Comparison of ENCODE assay signal across 25 cellular contexts in the genomic region with DNA sequence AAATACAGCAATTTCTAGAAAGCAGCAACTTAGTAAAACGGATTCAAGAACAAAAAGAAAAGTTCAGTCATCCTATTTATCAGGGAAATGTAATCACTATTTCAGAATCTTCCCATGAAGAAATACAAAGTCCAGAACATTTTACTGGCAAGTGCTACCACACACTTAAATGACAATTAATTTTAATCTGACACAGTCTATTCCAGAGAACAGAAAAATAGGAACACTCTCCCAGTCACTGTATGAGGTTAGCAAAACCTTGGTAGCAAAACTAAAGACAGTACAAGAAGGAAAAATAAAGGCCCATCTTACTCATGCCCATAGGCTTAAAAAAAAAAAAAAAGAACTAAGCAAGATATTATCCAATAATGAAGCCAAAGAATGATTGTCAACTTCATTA.
A peak's percentile ranks its signal among the peaks of the same experiment; 100 is the strongest.
DNase-seq lines count a peak whose midpoint lies in the region; ATAC-seq and TF ChIP-seq lines count a peak whose summit lies in the region.
"Had no signal": no experiment of that assay in that cellular context is flagged by ENCODE, and none has a peak within 500 bp of the region (broad histone marks: within the 10 kb centered on the region; RNA-seq: fewer than 3 reads in every experiment).

No MANE protein-coding gene starts in this region.

- peaks cover 0 to 4% of the 10 kb centered on the region in 2 donors for H3K9me3 Mint-ChIP-seq in activated T-cell treated with anti-CD3 and anti-CD28 coated beads, Interleukin-2, amount 50 U/mL, for 72 hours
- peaks cover 12% of the 10 kb centered on the region for H3K9me3 Mint-ChIP-seq in activated CD4-positive, alpha-beta memory T cell treated with anti-CD3 and anti-CD28 coated beads for 36 hours
- peaks cover under 1% of the 10 kb centered on the region for H3K9me3 Mint-ChIP-seq in dendritic cell treated with granulocyte-macrophage colony-stimulating factor and Interleukin-4, amounts not matched to agents 40 ng/mL and 50 ng/mL, for 4 days

- TF ChIP-seq POLR2A in tibial nerve (IDR thresholded peaks at IDR 0.05), result no peak

- ATAC-seq in activated T-cell treated with anti-CD3 and anti-CD28 coated beads, Interleukin-2, amount 50 U/mL, for 72 hours (replicated peaks in 1 of 2), result no peak
- no peak for ATAC-seq in GM21390 (IDR thresholded peaks at IDR 0.05; ENCODE audit: unreplicated experiment)
- ATAC-seq: left colon, pancreas had no signal

- no peak for DNase-seq in activated T-cell treated with anti-CD3 and anti-CD28 coated beads, Interleukin-2, amount 50 U/mL, for 72 hours
- DNase-seq in activated T-cell treated with anti-CD3 and anti-CD28 coated beads, Interleukin-2, amount 50 U/mL, for 48 hours, result no peak
- DNase-seq in activated CD4-positive, alpha-beta memory T cell treated with anti-CD3 and anti-CD28 coated beads for 36 hours, result no peak
- DNase-seq in inferior parietal cortex (ENCODE audit: extremely low spot score) (no peak), tibial nerve (ENCODE audit: low spot score in 2 of 2) (no peak)
- DNase-seq: activated CD4-positive, CD25-positive, alpha-beta regulatory T cell treated with anti-CD3 and anti-CD28 coated beads, Interleukin-2, amount 50 U/mL, for 72 hours; activated CD8-positive, alpha-beta memory T cell treated with anti-CD3 and anti-CD28 coated beads, Interleukin-2, amount 50 U/mL, for 48 hours; central memory CD4-positive, alpha-beta T cell; dorsolateral prefrontal cortex; H9; Karpas-422; left colon; mesenchymal stem cell; NCI-H1694 treated with DMSO at 0.1 percent for 48 hours; NCI-H2171; NCI-H524 treated with DMSO at 0.1 percent for 48 hours; NK-92 treated with Interleukin-12 subunit alpha and Interleukin-12 subunit beta, amount 100 ng/mL, for 24 hours; pancreas; SHP77; stimulated activated naive CD4-positive, alpha-beta T cell; thyroid gland had no signal

- H3K4me3 ChIP-seq in neutrophil (ENCODE audit: low read depth in 1 of 2, low read length in 1 of 2) (no peak overlapping the region), tibial nerve (no peak overlapping the region)
- H3K4me3 ChIP-seq: dorsolateral prefrontal cortex, pancreas, smooth muscle cell, thyroid gland had no signal

- H3K4me1 Mint-ChIP-seq in activated T-cell treated with anti-CD3 and anti-CD28 coated beads, Interleukin-2, amount 50 U/mL, for 72 hours (ENCODE audit: low read depth), result peaks cover 46% of the 10 kb centered on the region
- peaks cover 77% of the 10 kb centered on the region for H3K4me1 Mint-ChIP-seq in activated CD4-positive, alpha-beta memory T cell treated with anti-CD3 and anti-CD28 coated beads for 36 hours (ENCODE audit: low read depth)
- peaks cover 9% of the 10 kb centered on the region for H3K4me1 Mint-ChIP-seq in dendritic cell treated with granulocyte-macrophage colony-stimulating factor and Interleukin-4, amounts not matched to agents 40 ng/mL and 50 ng/mL, for 4 days (ENCODE audit: low read depth)
- H3K4me1 Mint-ChIP-seq: H9 had no signal

- H3K36me3 ChIP-seq in neutrophil, result peaks cover 91% of the 10 kb centered on the region
- peaks cover 0 to 98% (median 0%) of the 10 kb centered on the region in 3 donors for H3K36me3 ChIP-seq in tibial nerve
- H3K36me3 ChIP-seq: pancreas, thyroid gland had no signal

- TF ChIP-seq EP300 in tibial nerve (IDR thresholded peaks at IDR 0.05), result no peak

- 85 to 93% methylated on average over 1 of the region's 1 CpG for WGBS in tibial nerve, 2 donors

- intact Hi-C loops in activated CD4-positive, alpha-beta memory T cell treated with anti-CD3 and anti-CD28 coated beads for 36 hours (cut with micrococcal nuclease), result no loop called here
- intact Hi-C loops in dendritic cell treated with granulocyte-macrophage colony-stimulating factor and Interleukin-4, amounts not matched to agents 40 ng/mL and 50 ng/mL, for 4 days (cut with micrococcal nuclease), result no loop called here

- no peaks in the 10 kb centered on the region for H3K4me1 ChIP-seq in neutrophil (ENCODE audit: control insufficient read depth in 1 of 2, insufficient read depth in 1 of 2, low read depth in 1 of 2, low read length in 1 of 2)
- H3K4me1 ChIP-seq in tibial nerve, result no peaks in the 10 kb centered on the region
- H3K4me1 ChIP-seq: pancreas, thyroid gland had no signal

- CTCF ChIA-PET in activated CD4-positive, alpha-beta memory T cell treated with anti-CD3 and anti-CD28 coated beads for 36 hours (lab: Charles Lee), result no interaction called here

- H3K27me3 ChIP-seq in neutrophil (no peaks in the 10 kb centered on the region), tibial nerve (no peaks in the 10 kb centered on the region)
- H3K27me3 ChIP-seq: pancreas, thyroid gland had no signal

- POLR2A ChIA-PET in activated CD4-positive, alpha-beta memory T cell treated with anti-CD3 and anti-CD28 coated beads for 36 hours (lab: Charles Lee), result no interaction called here

- H3K9me3 ChIP-seq in neutrophil (no peaks in the 10 kb centered on the region), tibial nerve (peaks cover 0 to 5% (median under 1%) of the 10 kb centered on the region in 4 donors)
- H3K9me3 ChIP-seq: pancreas, thyroid gland had no signal

- peak overlapping the region; percentile 78 for H3K27ac Mint-ChIP-seq in activated T-cell treated with anti-CD3 and anti-CD28 coated beads, Interleukin-2, amount 50 U/mL, for 72 hours
- H3K27ac Mint-ChIP-seq in activated CD4-positive, alpha-beta memory T cell treated with anti-CD3 and anti-CD28 coated beads for 36 hours, result peak overlapping the region; percentile 67
- peak overlapping the region; percentile 14 for H3K27ac Mint-ChIP-seq in dendritic cell treated with granulocyte-macrophage colony-stimulating factor and Interleukin-4, amounts not matched to agents 40 ng/mL and 50 ng/mL, for 4 days

- H3K27ac ChIP-seq in neutrophil (peak overlapping the region; percentile 26), tibial nerve (no peak overlapping the region)
- H3K27ac ChIP-seq: pancreas, thyroid gland had no signal

- TF ChIP-seq CTCF in neutrophil (IDR thresholded peaks at IDR 0.05) (no peak), tibial nerve (IDR thresholded peaks at IDR 0.05) (no peak)

- no peak overlapping the region for H3K4me3 Mint-ChIP-seq in activated T-cell treated with anti-CD3 and anti-CD28 coated beads, Interleukin-2, amount 50 U/mL, for 72 hours
- H3K4me3 Mint-ChIP-seq in activated CD4-positive, alpha-beta memory T cell treated with anti-CD3 and anti-CD28 coated beads for 36 hours, result no peak overlapping the region
- no peak overlapping the region for H3K4me3 Mint-ChIP-seq in dendritic cell treated with granulocyte-macrophage colony-stimulating factor and Interleukin-4, amounts not matched to agents 40 ng/mL and 50 ng/mL, for 4 days
- H3K4me3 Mint-ChIP-seq: H9 had no signal

- no peaks in the 10 kb centered on the region for H3K27me3 Mint-ChIP-seq in activated T-cell treated with anti-CD3 and anti-CD28 coated beads, Interleukin-2, amount 50 U/mL, for 72 hours (ENCODE audit: low read depth)
- H3K27me3 Mint-ChIP-seq in activated CD4-positive, alpha-beta memory T cell treated with anti-CD3 and anti-CD28 coated beads for 36 hours, result no peaks in the 10 kb centered on the region
- H3K27me3 Mint-ChIP-seq in dendritic cell treated with granulocyte-macrophage colony-stimulating factor and Interleukin-4, amounts not matched to agents 40 ng/mL and 50 ng/mL, for 4 days, result no peaks in the 10 kb centered on the region

- H3K36me3 Mint-ChIP-seq in activated T-cell treated with anti-CD3 and anti-CD28 coated beads, Interleukin-2, amount 50 U/mL, for 72 hours (ENCODE audit: insufficient read depth in 2 of 2), result peaks cover 32 to 67% of the 10 kb centered on the region in 2 donors
- peaks cover 79% of the 10 kb centered on the region for H3K36me3 Mint-ChIP-seq in activated CD4-positive, alpha-beta memory T cell treated with anti-CD3 and anti-CD28 coated beads for 36 hours
- peaks cover 97% of the 10 kb centered on the region for H3K36me3 Mint-ChIP-seq in dendritic cell treated with granulocyte-macrophage colony-stimulating factor and Interleukin-4, amounts not matched to agents 40 ng/mL and 50 ng/mL, for 4 days (ENCODE audit: low read depth)

Comparison
In these comparisons a context has a peak if more than half of its experiments do, and no peak if none do; other contexts are left out.
1. H3K27ac Mint-ChIP-seq: peak in every context shown above with its lines; median percentile 78 in activated T-cell treated with anti-CD3 and anti-CD28 coated beads, Interleukin-2, amount 50 U/mL, for 72 hours; 67 in activated CD4-positive, alpha-beta memory T cell treated with anti-CD3 and anti-CD28 coated beads for 36 hours; 14 in dendritic cell treated with granulocyte-macrophage colony-stimulating factor and Interleukin-4, amounts not matched to agents 40 ng/mL and 50 ng/mL, for 4 days.